21 cellular contexts compared by ENCODE assay signal in genomic region chr19:4198467-4199126, GRCh38. TPM values are rescaled to one million over a fixed set of nuclear protein-coding genes. Genes with fewer than 3 reads are reported as not detected.
DNase-seq lines count a peak whose midpoint lies in the region; FAIRE-seq and TF ChIP-seq lines count a peak whose summit lies in the region.
"Had no signal": no experiment of that assay in that cellular context is flagged by ENCODE, and none has a peak within 500 bp of the region (broad histone marks: within the 10 kb centered on the region; RNA-seq: fewer than 3 reads in every experiment).

No MANE protein-coding gene starts in this region.

- TF ChIP-seq CTCF in HEK293 (tag by site-specific recombination; IDR thresholded peaks at IDR 0.05) (no peak), astrocyte (IDR thresholded peaks at IDR 0.05; ENCODE audit: insufficient read depth, low read depth, low read length) (no peak), GM10266 (IDR thresholded peaks at IDR 0.05; ENCODE audit: control insufficient read depth, insufficient read depth, low read depth, missing control alignments) (no peak)

- CTCF ChIA-PET in HEK293 (lab: Yijun Ruan, JAX) = interaction anchor here (1.0 to 1.1 kb wide), 2 partner anchors 8 to 11 kb away, joined by 3 read pairs; no protein-coding TSS in a partner anchor

- no peak overlapping the region for H3K27ac Mint-ChIP-seq in astrocyte (ENCODE audit: unreplicated experiment)
- H3K27ac Mint-ChIP-seq: activated B cell treated with CpG ODN at 0.5 μM for 24 hours; activated CD4-positive, alpha-beta memory T cell treated with anti-CD3 and anti-CD28 coated beads, Interleukin-2, amount 10 ng/mL, durations not matched to agents 7 days and 5 days had no signal

- H3K36me3 ChIP-seq in HEK293 (ENCODE audit: control insufficient read depth in 2 of 2, insufficient read depth in 1 of 2, low read length in 2 of 2) = no peaks in the 10 kb centered on the region
- no peaks in the 10 kb centered on the region for H3K36me3 ChIP-seq in astrocyte (ENCODE audit: insufficient read depth, low read length)
- no peaks in the 10 kb centered on the region for H3K36me3 ChIP-seq in iPS-18a (ENCODE audit: control insufficient read depth, low read depth, low read length)
- H3K36me3 ChIP-seq: thoracic aorta had no signal

- no peak overlapping the region for H3K27ac ChIP-seq in HEK293 (ENCODE audit: extremely low read depth, low read depth, low read length)
- no peak overlapping the region for H3K27ac ChIP-seq in astrocyte (ENCODE audit: low read depth, low read length)
- H3K27ac ChIP-seq in iPS-18a (ENCODE audit: low read length) = no peak overlapping the region
- H3K27ac ChIP-seq: thoracic aorta had no signal

- peaks cover 5% of the 10 kb centered on the region for H3K36me3 Mint-ChIP-seq in astrocyte (ENCODE audit: low read depth, unreplicated experiment)
- H3K36me3 Mint-ChIP-seq: activated naive CD4-positive, alpha-beta T cell treated with anti-CD3 and anti-CD28 coated beads, Interleukin-2, amount 50 U/mL, for 24 hours had no signal

- H3K9me3 ChIP-seq in HEK293 (ENCODE audit: control insufficient read depth, insufficient read depth, low read depth, low read length) (no peaks in the 10 kb centered on the region), astrocyte (ENCODE audit: insufficient read depth, low read depth, low read length) (no peaks in the 10 kb centered on the region), iPS-18a (ENCODE audit: control insufficient read depth, low read depth, low read length) (no peaks in the 10 kb centered on the region)
- H3K9me3 ChIP-seq: thoracic aorta had no signal

- POLR2A ChIA-PET in HEK293 (lab: Yijun Ruan, JAX) = no interaction called here

- H3K4me1 ChIP-seq in HEK293 (ENCODE audit: control insufficient read depth, insufficient read depth, low read length) = no peaks in the 10 kb centered on the region
- H3K4me1 ChIP-seq in astrocyte (ENCODE audit: insufficient read depth, low read length) = no peaks in the 10 kb centered on the region
- H3K4me1 ChIP-seq in iPS-18a (ENCODE audit: control insufficient read depth, low read depth, low read length) = no peaks in the 10 kb centered on the region

- H3K9me3 Mint-ChIP-seq in astrocyte (ENCODE audit: unreplicated experiment) = peaks cover 8% of the 10 kb centered on the region
- H3K9me3 Mint-ChIP-seq: activated B cell treated with CpG ODN at 0.5 μM for 24 hours; activated naive CD4-positive, alpha-beta T cell treated with anti-CD3 and anti-CD28 coated beads, Interleukin-2, amount 50 U/mL, for 24 hours; activated T-cell treated with anti-CD3 and anti-CD28 coated beads, Interleukin-2, amount 50 U/mL, for 4 hours; CD8-positive, alpha-beta memory T cell had no signal

- peaks cover 31% of the 10 kb centered on the region for H3K27me3 ChIP-seq in astrocyte (ENCODE audit: insufficient read depth, low read length)
- peaks cover 42% of the 10 kb centered on the region for H3K27me3 ChIP-seq in iPS-18a (ENCODE audit: control insufficient read depth, insufficient read depth, low read length)

- peaks cover 5% of the 10 kb centered on the region for H3K4me1 Mint-ChIP-seq in astrocyte (ENCODE audit: low read depth, unreplicated experiment)

- no peak overlapping the region for H2AFZ ChIP-seq in astrocyte (ENCODE audit: low read depth, low read length)

- FAIRE-seq in astrocyte (lab: Jason Lieb, UNC) = no peak
- FAIRE-seq: endothelial cell of umbilical vein had no signal

- H3K9ac ChIP-seq in astrocyte (ENCODE audit: low read length) (no peak overlapping the region), iPS-18a (ENCODE audit: low read length) (no peak overlapping the region)

- H3K27me3 Mint-ChIP-seq in astrocyte (ENCODE audit: low read depth, unreplicated experiment) = peaks cover 60% of the 10 kb centered on the region

- H3K4me2 ChIP-seq in astrocyte (ENCODE audit: low read length) = no peak overlapping the region

- H3K4me3 ChIP-seq in HEK293 (ENCODE audit: low read depth, low read length) (no peak overlapping the region), astrocyte (ENCODE audit: insufficient read depth, low read depth, low read length) (no peak overlapping the region), iPS-18a (ENCODE audit: low read length) (peak overlapping the region; percentile 15)
- H3K4me3 ChIP-seq: thoracic aorta had no signal

- no peak for DNase-seq in astrocyte (ENCODE audit: low read depth)
- peak; percentile 31 for DNase-seq in superior temporal gyrus (ENCODE audit: extremely low spot score)
- DNase-seq in NCI-H526 treated with DMSO at 0.1 percent for 48 hours (lab: John Stamatoyannopoulos, UW) = no peak
- no peak for DNase-seq in GM10266 (ENCODE audit: extremely low spot score)
- DNase-seq in SW480 (ENCODE audit: low spot score) = no peak
- DNase-seq: activated B cell treated with CpG ODN at 0.5 μM for 24 hours; activated CD4-positive, alpha-beta memory T cell treated with anti-CD3 and anti-CD28 coated beads, Interleukin-2, amount 10 ng/mL, durations not matched to agents 7 days and 5 days; activated T-cell treated with anti-CD3 and anti-CD28 coated beads, Interleukin-2, amount 50 U/mL, for 4 hours; CD8-positive, alpha-beta memory T cell; hippocampal formation; Karpas-422; left cardiac atrium; NCI-H2107; NCI-H524 treated with DMSO at 0.1 percent for 48 hours had no signal

- H3K4me3 Mint-ChIP-seq in astrocyte (ENCODE audit: unreplicated experiment) = peak overlapping the region; percentile 70
- H3K4me3 Mint-ChIP-seq: activated B cell treated with CpG ODN at 0.5 μM for 24 hours; activated CD4-positive, alpha-beta memory T cell treated with anti-CD3 and anti-CD28 coated beads, Interleukin-2, amount 10 ng/mL, durations not matched to agents 7 days and 5 days; activated naive CD4-positive, alpha-beta T cell treated with anti-CD3 and anti-CD28 coated beads, Interleukin-2, amount 50 U/mL, for 24 hours; activated T-cell treated with anti-CD3 and anti-CD28 coated beads, Interleukin-2, amount 50 U/mL, for 4 hours had no signal

- peaks cover 5% of the 10 kb centered on the region for H4K20me1 ChIP-seq in astrocyte (ENCODE audit: insufficient read depth, low read length)

- H3K79me2 ChIP-seq in astrocyte (ENCODE audit: insufficient read depth, low read length) = no peaks in the 10 kb centered on the region

TF ChIP-seq in HEK293, 187 proteins besides CTCF, POLR2A, EP300 and RAD21 (continues in another document):
- peak; percentile 62 for TF ChIP-seq ZNF398 (tag by site-specific recombination; IDR thresholded peaks at IDR 0.05)
- peak; percentile 58; the same call in 1 of the 2 replicates for TF ChIP-seq PRDM10 (tag by site-specific recombination; IDR thresholded peaks at IDR 0.05)
- TF ChIP-seq MZF1 (tag by site-specific recombination; IDR thresholded peaks at IDR 0.05; ENCODE audit: borderline replicate concordance) = no peak

RNA-seq across cellular contexts. Expression of gene ANKRD24, which starts 16.1 kb away (rescaled TPM):
- 0.73 and 1.4 TPM in 2 replicates for total RNA-seq in astrocyte

RNA-seq across cellular contexts. Expression of gene SIRT6, which starts 16.2 kb away (rescaled TPM):
- 26.0 and 29.2 TPM in 2 replicates for total RNA-seq in astrocyte

RNA-seq across cellular contexts. Expression of gene EBI3, which starts 30.7 kb away (rescaled TPM):
- 5.4 and 5.5 TPM in 2 replicates for total RNA-seq in astrocyte

RNA-seq across cellular contexts. Expression of gene CREB3L3, which starts 45.2 kb away (rescaled TPM):
- not detected in 2 replicates for total RNA-seq in astrocyte
- total RNA-seq: activated B cell treated with CpG ODN at 0.5 μM for 24 hours; CD8-positive, alpha-beta memory T cell; chondrocyte; endothelial cell of umbilical vein; left cardiac atrium; renal cortical epithelial cell; thoracic aorta had no signal

RNA-seq across cellular contexts. Expression of gene YJU2, which starts 48.3 kb away (rescaled TPM):
- 12.5 and 14.0 TPM in 2 replicates for total RNA-seq in astrocyte
